In genomic region chrX:150568320-150569154, GRCh38 we compare ENCODE assay signal across 8 cellular contexts.
DNase-seq lines count a peak whose midpoint lies in the region; ATAC-seq and TF ChIP-seq lines count a peak whose summit lies in the region.

Gene MTM1 (plus strand): TSS chrX:150568621. CDS start chrX:150592615, 23,994 bp downstream.

- DNase-seq in DMS153 (lab: John Stamatoyannopoulos, UW) (peak; percentile 98), OCI-M2 (lab: John Stamatoyannopoulos, UW; ENCODE audit: unreplicated experiment) (peak; percentile 2), activated T-cell treated with anti-CD3 and anti-CD28 coated beads for 4 hours (peak; percentile 81), epithelial cell of esophagus (ENCODE audit: low read depth) (peak; percentile 95), middle frontal gyrus (ENCODE audit: extremely low spot score, low spot score) (peak; percentile 87)
- DNase-seq in stimulated activated CD8-positive, alpha-beta memory T cell treated with anti-CD3 and anti-CD28 coated beads, Interleukin-2, amount 100 ng/mL, for 1 hour (ENCODE audit: low read depth in 2 of 2): peak; percentile 73 to 83

- TF ChIP-seq EP300 in Ishikawa (IDR thresholded peaks at IDR 0.05; ENCODE audit: borderline replicate concordance): no peak

- no peak for TF ChIP-seq RAD21 in Ishikawa (IDR thresholded peaks at IDR 0.05; ENCODE audit: low read depth)

- ATAC-seq in GM21619 (IDR thresholded peaks at IDR 0.05; ENCODE audit: unreplicated experiment): peak; percentile 91

- H3K4me3 ChIP-seq in epithelial cell of esophagus (ENCODE audit: low read length): peak within 1 kb of the TSS; percentile 56

- TF ChIP-seq CTCF in epithelial cell of esophagus (IDR thresholded peaks at IDR 0.05; ENCODE audit: insufficient read depth, low read depth, low read length, missing control alignments): no peak

TF ChIP-seq in Ishikawa, 13 proteins besides CTCF, POLR2A, EP300 and RAD21:
- TF ChIP-seq USF1 (IDR thresholded peaks at IDR 0.05) (peak; percentile 96), TAF1 (IDR thresholded peaks at IDR 0.05; ENCODE audit: low read depth) (peak; percentile 26; the same call in 1 of the 2 replicates), YY1 (IDR thresholded peaks at IDR 0.05; ENCODE audit: low read depth) (peak; percentile 66), CREB1 (IDR thresholded peaks at IDR 0.05; ENCODE audit: low read depth) (no peak; the same call in 1 of the 2 replicates)

Comparison
In these comparisons a context has a peak if more than half of its experiments do, and no peak if none do; other contexts are left out.
1. Peak in every context shown above with its lines: DNase-seq, ATAC-seq and H3K4me3 ChIP-seq.
2. DNase-seq: peak in every context shown above with its lines; median percentile 98 in DMS153; 95 in epithelial cell of esophagus; 87 in middle frontal gyrus; 81 in activated T-cell treated with anti-CD3 and anti-CD28 coated beads for 4 hours; 78 in stimulated activated CD8-positive, alpha-beta memory T cell treated with anti-CD3 and anti-CD28 coated beads, Interleukin-2, amount 100 ng/mL, for 1 hour; 2 in OCI-M2.